Comparison of ENCODE assay signal across 10 cellular contexts in the genomic region with DNA sequence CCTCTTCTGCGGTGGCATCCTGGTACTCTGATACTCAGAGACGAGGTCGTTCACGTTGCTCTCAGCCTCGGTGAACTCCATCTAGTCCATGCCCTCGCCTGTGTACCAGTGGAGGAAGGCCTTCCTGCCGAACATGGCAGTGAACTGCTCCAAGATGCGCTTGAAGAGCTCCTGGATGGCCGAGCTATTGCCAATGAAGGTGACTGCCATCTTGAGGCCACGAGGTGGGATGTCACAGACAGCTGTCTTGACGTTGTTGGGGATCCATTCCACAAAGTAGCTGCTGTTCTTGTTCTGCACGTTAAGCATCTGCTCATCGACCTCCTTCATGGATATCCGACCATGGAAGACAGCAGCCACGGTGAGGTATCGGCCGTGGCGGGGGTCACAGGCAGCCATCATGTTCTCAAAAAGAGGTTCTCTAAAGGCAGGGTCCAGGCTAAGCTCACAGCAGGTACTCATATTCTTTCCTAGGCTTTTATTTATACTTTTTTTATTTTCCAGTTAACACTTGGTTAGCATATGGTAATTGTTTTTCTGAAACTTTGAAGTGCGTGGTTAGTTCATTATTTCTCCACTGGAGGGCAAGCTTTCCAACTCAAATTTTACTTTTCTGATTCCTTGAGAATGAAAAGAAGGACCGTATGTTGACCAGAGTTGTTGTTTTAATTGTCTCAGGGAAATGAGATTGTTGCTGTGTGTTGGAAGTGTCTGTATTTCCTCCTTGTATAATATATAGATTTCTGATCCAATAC.
DNase-seq lines count a peak whose midpoint lies in the region; ATAC-seq, FAIRE-seq and TF ChIP-seq lines count a peak whose summit lies in the region.
"Had no signal": no experiment of that assay in that cellular context is flagged by ENCODE, and none has a peak within 500 bp of the region (broad histone marks: within the 10 kb centered on the region; RNA-seq: fewer than 3 reads in every experiment).

No MANE protein-coding gene starts in this region.

- no peaks in the 10 kb centered on the region for H3K27me3 ChIP-seq in GM23338 (ENCODE audit: insufficient read depth)
- H3K27me3 ChIP-seq in keratinocyte (ENCODE audit: control insufficient read depth, extremely low read depth, insufficient read depth, low read length), result no peaks in the 10 kb centered on the region
- no peaks in the 10 kb centered on the region for H3K27me3 ChIP-seq in psoas muscle (ENCODE audit: insufficient read depth in 3 of 3, low read length in 2 of 3)

- TF ChIP-seq CTCF in AG10803 (conservative IDR thresholded peaks at IDR 0.05; ENCODE audit: low read length) (peak; percentile 63), GM23338 (conservative IDR thresholded peaks at IDR 0.05; ENCODE audit: low read depth in 2 of 2) (peak; percentile 47 to 63), WTC11 (IDR thresholded peaks at IDR 0.05) (no peak), keratinocyte (optimal IDR thresholded peaks at IDR 0.05 in 1 of 3, IDR thresholded peaks at IDR 0.05 in 1 of 3, conservative IDR thresholded peaks at IDR 0.05 in 1 of 3; ENCODE audit: extremely low read depth in 1 of 3, insufficient read depth in 2 of 3, low read length in 3 of 3) (peak in 1 of 3 experiments; percentile 34), psoas muscle (IDR thresholded peaks at IDR 0.05) (no peak)

- peak; percentile 17 for FAIRE-seq in keratinocyte (lab: Jason Lieb, UNC)

- H3K4me3 Mint-ChIP-seq in GM23338 (no peak overlapping the region), WTC11 (no peak overlapping the region)
- H3K4me3 Mint-ChIP-seq: T-helper 1 cell treated with Interleukin-12 subunit alpha and Interleukin-12 subunit beta and Interleukin-4 antibody, amounts not matched to agents 30 μg/mL and 1 μg/mL, for 36 hours had no signal

- H3K79me2 ChIP-seq in GM23338 (replicated peaks; ENCODE audit: insufficient read depth) (no peaks in the 10 kb centered on the region), keratinocyte (ENCODE audit: control insufficient read depth, insufficient read depth, low read length) (no peaks in the 10 kb centered on the region)

- H3K36me3 ChIP-seq in GM23338 (ENCODE audit: insufficient read depth) (no peaks in the 10 kb centered on the region), keratinocyte (ENCODE audit: control insufficient read depth in 2 of 2, extremely low read depth in 1 of 2, insufficient read depth in 2 of 2, low read length in 2 of 2) (no peaks in the 10 kb centered on the region), psoas muscle (ENCODE audit: insufficient read depth in 1 of 2, low read depth in 1 of 2) (no peaks in the 10 kb centered on the region)

- H3K4me1 ChIP-seq in GM23338 (ENCODE audit: insufficient read depth) (no peaks in the 10 kb centered on the region), keratinocyte (ENCODE audit: control insufficient read depth, extremely low read depth, insufficient read depth, low read length) (no peaks in the 10 kb centered on the region), psoas muscle (no peaks in the 10 kb centered on the region)

- H4K20me1 ChIP-seq in GM23338 (replicated peaks; ENCODE audit: insufficient read depth) (no peaks in the 10 kb centered on the region), keratinocyte (ENCODE audit: control insufficient read depth, extremely low read depth, insufficient read depth, low read length) (no peaks in the 10 kb centered on the region)

- DNase-seq in AG10803 (ENCODE audit: low read depth) (peak; percentile 26), GM23338 (ENCODE audit: low spot score) (peak; percentile 41), WTC11 (ENCODE audit: low spot score) (no peak), keratinocyte (ENCODE audit: low read depth, low spot score) (no peak), psoas muscle (no peak), hippocampal formation (lab: John Stamatoyannopoulos, UW) (no peak), DMS79 (lab: John Stamatoyannopoulos, UW) (no peak), DMS153 (lab: John Stamatoyannopoulos, UW) (no peak)
- DNase-seq: NCI-H187 had no signal

- intact Hi-C loops in psoas muscle (cut with DNase I), result no loop called here

- ATAC-seq in GM23338 (no peak), WTC11 (peak; percentile 36; the same call in 1 of the 2 replicates), psoas muscle (no peak)

- H3K27me3 Mint-ChIP-seq in GM23338 (ENCODE audit: insufficient read depth, low read depth, poor library complexity) (peaks cover 3% of the 10 kb centered on the region), WTC11 (ENCODE audit: low read depth) (no peaks in the 10 kb centered on the region)

- H3K9me1 ChIP-seq in keratinocyte (ENCODE audit: control insufficient read depth, extremely low read depth, insufficient read depth, low read length), result no peaks in the 10 kb centered on the region

- H3K4me1 Mint-ChIP-seq in GM23338 (no peaks in the 10 kb centered on the region), WTC11 (no peaks in the 10 kb centered on the region)

- CTCF ChIA-PET in WTC11 (lab: Charles Lee), result interaction anchor here (0.9 to 2.5 kb wide), 4 partner anchors 33 to 268 kb away, joined by 3 to 8 read pairs (median 4); no protein-coding TSS in a partner anchor

- no peak overlapping the region for H3K4me2 ChIP-seq in GM23338
- H3K4me2 ChIP-seq in keratinocyte (ENCODE audit: control insufficient read depth, extremely low read depth, insufficient read depth, low read depth, low read length), result no peak overlapping the region

- H3F3A ChIP-seq in GM23338 (replicated peaks; ENCODE audit: low read depth), result no peaks in the 10 kb centered on the region

- H3K9me2 ChIP-seq in GM23338 (ENCODE audit: insufficient read depth), result 0 out of 2 replicates have a peak, but pooled peaks cover 4% of the 10 kb centered on the region

- H3K9me3 Mint-ChIP-seq in GM23338, result no peaks in the 10 kb centered on the region
- H3K9me3 Mint-ChIP-seq in WTC11, result no peaks in the 10 kb centered on the region; the same call in 1 of the 2 replicates
- H3K9me3 Mint-ChIP-seq: T-helper 1 cell treated with Interleukin-12 subunit alpha and Interleukin-12 subunit beta and Interleukin-4 antibody, amounts not matched to agents 30 μg/mL and 1 μg/mL, for 36 hours had no signal

- H3K27ac ChIP-seq in GM23338 (ENCODE audit: low read depth) (no peak overlapping the region), keratinocyte (ENCODE audit: control insufficient read depth, insufficient read depth, low read length) (no peak overlapping the region), psoas muscle (no peak overlapping the region)

- POLR2A ChIA-PET in WTC11 (lab: Charles Lee), result no interaction called here

- H3K27ac Mint-ChIP-seq in GM23338 (no peak overlapping the region), WTC11 (no peak overlapping the region)
- H3K27ac Mint-ChIP-seq: T-helper 1 cell treated with Interleukin-12 subunit alpha and Interleukin-12 subunit beta and Interleukin-4 antibody, amounts not matched to agents 30 μg/mL and 1 μg/mL, for 36 hours had no signal

- WGBS in psoas muscle, 3 donors, result 85 to 90% (median 87%) methylated on average over 20 of the region's 20 CpGs

- no peak overlapping the region for H2AFZ ChIP-seq in GM23338
- H2AFZ ChIP-seq in keratinocyte (ENCODE audit: control insufficient read depth, low read length), result no peak overlapping the region

- no peaks in the 10 kb centered on the region for H3K9me3 ChIP-seq in keratinocyte (ENCODE audit: control insufficient read depth, low read depth, low read length)
- no peaks in the 10 kb centered on the region for H3K9me3 ChIP-seq in psoas muscle

- H3K36me3 Mint-ChIP-seq in GM23338 (ENCODE audit: low read depth) (no peaks in the 10 kb centered on the region), WTC11 (no peaks in the 10 kb centered on the region)

- H3K4me3 ChIP-seq in AG10803 (ENCODE audit: low read length) (no peak overlapping the region), GM23338 (no peak overlapping the region), keratinocyte (ENCODE audit: control insufficient read depth in 2 of 3, extremely low read depth in 1 of 3, insufficient read depth in 2 of 3, low read depth in 1 of 3, low read length in 3 of 3) (no peak overlapping the region), psoas muscle (no peak overlapping the region)

- no peak overlapping the region for H3K9ac ChIP-seq in keratinocyte (ENCODE audit: control insufficient read depth, extremely low read depth, insufficient read depth, low read length)

- dilution Hi-C loops in keratinocyte (cut with MboI; ENCODE audit: extremely low pct_ligation_motif_present, low sequenced_read_pairs), result no loop called here

TF ChIP-seq in GM23338, 12 proteins besides CTCF, POLR2A, EP300 and RAD21 (continues in another document):
- TF ChIP-seq EZH2 (IDR thresholded peaks at IDR 0.05; ENCODE audit: low read depth, unreplicated experiment) (no peak), POLR2AphosphoS5 (IDR thresholded peaks at IDR 0.05; ENCODE audit: low read depth) (no peak), CREB1 (CRISPR knock-in tag; IDR thresholded peaks at IDR 0.05; ENCODE audit: low read depth) (no peak), EZH2phosphoT487 (IDR thresholded peaks at IDR 0.05; ENCODE audit: unreplicated experiment) (no peak), ZNF114 (CRISPR knock-in tag; IDR thresholded peaks at IDR 0.05) (no peak), JUNB (IDR thresholded peaks at IDR 0.05; ENCODE audit: unreplicated experiment) (no peak), NANOG (IDR thresholded peaks at IDR 0.05; ENCODE audit: borderline replicate concordance) (no peak), STAT1 (IDR thresholded peaks at IDR 0.05; ENCODE audit: unreplicated experiment) (no peak)

Comparison
In these comparisons a context has a peak if more than half of its experiments do, and no peak if none do; other contexts are left out.
1. DNase-seq: peak in AG10803 (single experiment) and GM23338 (single experiment); none in WTC11 (single experiment), keratinocyte (single experiment), psoas muscle (0 of 2), hippocampal formation (0 of 2), DMS79 (single experiment) and DMS153 (single experiment).
2. CTCF ChIP-seq: peak in AG10803 (single experiment) and GM23338 (2 of 2); none in WTC11 (single experiment) and psoas muscle (single experiment).